Comparison of ENCODE assay signal across 8 cellular contexts in genomic region chr1:43973981-43974442, GRCh38. TPM values are rescaled to one million over a fixed set of nuclear protein-coding genes. Genes with fewer than 3 reads are reported as not detected.
DNase-seq lines count a peak whose midpoint lies in the region; ATAC-seq and TF ChIP-seq lines count a peak whose summit lies in the region.

No MANE protein-coding gene starts in this region.

- no peaks in the 10 kb centered on the region for H3K9me3 Mint-ChIP-seq in activated naive CD8-positive, alpha-beta T cell (ENCODE audit: low read depth)
- peaks cover 0 to 1% (median 0%) of the 10 kb centered on the region in 6 donors for H3K9me3 Mint-ChIP-seq in immature natural killer cell

- peak overlapping the region; percentile 97 for H3K27ac Mint-ChIP-seq in activated naive CD8-positive, alpha-beta T cell
- peak overlapping the region; percentile 81 to 97 (median 91) for H3K27ac Mint-ChIP-seq in immature natural killer cell

- H3K36me3 ChIP-seq in H7 (replicated peaks; ENCODE audit: control insufficient read depth, insufficient read depth, low read length): peaks cover 22% of the 10 kb centered on the region

- CTCF ChIA-PET in AG04449 (lab: Yijun Ruan, JAX): interaction anchor here (2.0 to 8.7 kb wide), 4 partner anchors 31 to 209 kb away, joined by 8 to 71 read pairs (median 14); partner anchors contain the start of gene ARTN

- no peak for TF ChIP-seq CTCF in AG04449 (IDR thresholded peaks at IDR 0.05; ENCODE audit: insufficient read depth, low read length, missing control alignments)

- DNase-seq in AG04449 (ENCODE audit: low read depth, low spot score): no peak
- DNase-seq in H7: peak; percentile 86
- no peak for DNase-seq in immature natural killer cell
- no peak for DNase-seq in NOMO-1 treated with DMSO at 0.1 percent for 48 hours (lab: John Stamatoyannopoulos, UW; ENCODE audit: unreplicated experiment)
- no peak for DNase-seq in activated effector memory CD4-positive, alpha-beta T cell treated with anti-CD3 and anti-CD28 coated beads, Interleukin-2, amount 50 U/mL, for 16 hours

- POLR2A ChIA-PET in AG04449 (lab: Yijun Ruan, JAX): no interaction called here

- H3K4me3 Mint-ChIP-seq in activated naive CD8-positive, alpha-beta T cell: peak overlapping the region; percentile 89
- H3K4me3 Mint-ChIP-seq in immature natural killer cell: peak overlapping the region; percentile 87 to 98 (median 93)

- H3K4me1 Mint-ChIP-seq in activated naive CD8-positive, alpha-beta T cell (ENCODE audit: low read depth): peaks cover 58% of the 10 kb centered on the region
- peaks cover 69 to 70% of the 10 kb centered on the region in 2 donors for H3K4me1 Mint-ChIP-seq in immature natural killer cell

- H3K27me3 Mint-ChIP-seq in activated naive CD8-positive, alpha-beta T cell: no peaks in the 10 kb centered on the region
- peaks cover 3 to 5% (median 5%) of the 10 kb centered on the region in 3 donors for H3K27me3 Mint-ChIP-seq in immature natural killer cell (ENCODE audit: low read depth in 3 of 3)

- no peak for ATAC-seq in HG02885 (IDR thresholded peaks at IDR 0.05; ENCODE audit: poor library complexity, unreplicated experiment)

- peak overlapping the region; percentile 85 for H3K4me3 ChIP-seq in AG04449 (ENCODE audit: low read depth, low read length)
- peak overlapping the region; percentile 97 for H3K4me3 ChIP-seq in H7 (ENCODE audit: insufficient read depth, low read depth, low read length)

- H3K27ac ChIP-seq in temporal lobe (ENCODE audit: low read depth, low read length): peak overlapping the region; percentile 95

- no peaks in the 10 kb centered on the region for H3K27me3 ChIP-seq in H7 (ENCODE audit: control insufficient read depth, insufficient read depth, low read length)

- H3K36me3 Mint-ChIP-seq in activated naive CD8-positive, alpha-beta T cell: peaks cover 28% of the 10 kb centered on the region
- H3K36me3 Mint-ChIP-seq in immature natural killer cell: peaks cover 6 to 24% (median 8%) of the 10 kb centered on the region in 3 donors

RNA-seq across cellular contexts. Expression of gene ATP6V0B, which starts 0.7 kb away (rescaled TPM):
- 196 and 237 TPM in 2 replicates for total RNA-seq in H7 (2014; rRNA removed; shearing (Covaris generic))
- polyA plus RNA-seq in immature natural killer cell: 100 to 1,000 TPM; 227 to 425 (median 395) TPM
- total RNA-seq in temporal lobe: 102 TPM

RNA-seq across cellular contexts. Expression of gene DPH2, which starts 4.2 kb away (rescaled TPM):
- total RNA-seq in H7 (2014; rRNA removed; shearing (Covaris generic)): 75.4 and 83.4 TPM in 2 replicates
- 10 to 100 TPM; 20.0 to 29.0 (median 21.4) TPM for polyA plus RNA-seq in immature natural killer cell
- total RNA-seq in temporal lobe: 12.3 TPM

RNA-seq across cellular contexts. Expression of gene B4GALT2, which starts 5.0 kb away (rescaled TPM):
- 207 and 217 TPM in 2 replicates for total RNA-seq in H7 (2014; rRNA removed; shearing (Covaris generic))
- 1 to 10 TPM in 1 of 3 donors, under 1 TPM in 2; 0.48 to 1.6 (median 0.59) TPM for polyA plus RNA-seq in immature natural killer cell
- total RNA-seq in temporal lobe: 50.4 TPM

RNA-seq across cellular contexts. Expression of gene CCDC24, which starts 17.4 kb away (rescaled TPM):
- 10.5 and 19.8 TPM in 2 replicates for total RNA-seq in H7 (2014; rRNA removed; shearing (Covaris generic))
- 1 to 10 TPM in 2 of 3 donors, not detected in 1; 1.4 to 4.1 TPM for polyA plus RNA-seq in immature natural killer cell
- total RNA-seq in temporal lobe: 4.4 TPM

RNA-seq across cellular contexts. Expression of gene IPO13, which starts 27.3 kb away (rescaled TPM):
- 29.2 and 34.2 TPM in 2 replicates for total RNA-seq in H7 (2014; rRNA removed; shearing (Covaris generic))
- 10 to 100 TPM in 2 of 3 donors, 1 to 10 TPM in 1; 9.8 to 18.6 (median 10.3) TPM for polyA plus RNA-seq in immature natural killer cell
- total RNA-seq in temporal lobe: 14.0 TPM
